Comparison of ENCODE assay signal across 8 cellular contexts in genomic region chr14:34322940-34323418, GRCh38.
DNase-seq lines count a peak whose midpoint lies in the region; ATAC-seq and TF ChIP-seq lines count a peak whose summit lies in the region.

No MANE protein-coding gene starts in this region.

- in situ Hi-C loops in Panc1 (cut with HindIII; ENCODE audit: low pct_unique_long_range_greater_than_20kb, low sequenced_read_pairs) = no loop called here

- no peaks in the 10 kb centered on the region for H3K9me3 Mint-ChIP-seq in activated T-cell treated with anti-CD3 and anti-CD28 coated beads, Interleukin-2, amount 50 U/mL, for 72 hours

- TF ChIP-seq POLR2A in upper lobe of left lung (IDR thresholded peaks at IDR 0.05) = no peak

- POLR2A ChIA-PET in Panc1 (lab: Charles Lee) = no interaction called here

- BruUV-seq in Panc1 (replicated peaks; lab: Mats Ljungman, UMichigan) = no TSS peak

- no peaks in the 10 kb centered on the region for H3K79me2 ChIP-seq in parathyroid adenoma

- TF ChIP-seq CTCF in C4-2B (conservative IDR thresholded peaks at IDR 0.05) (peak; percentile 91), Panc1 (IDR thresholded peaks at IDR 0.05) (peak; percentile 83), fibroblast of villous mesenchyme (IDR thresholded peaks at IDR 0.05; ENCODE audit: insufficient read depth, low read depth, low read length) (peak; percentile 76), parathyroid adenoma (IDR thresholded peaks at IDR 0.05) (peak; percentile 53), upper lobe of left lung (IDR thresholded peaks at IDR 0.05) (peak; percentile 51 to 65 (median 52))

- H3K27me3 Mint-ChIP-seq in activated T-cell treated with anti-CD3 and anti-CD28 coated beads, Interleukin-2, amount 50 U/mL, for 72 hours (ENCODE audit: low read depth) = no peaks in the 10 kb centered on the region

- H3K4me1 ChIP-seq in Panc1 (ENCODE audit: control insufficient read depth, insufficient read depth, low read length) (no peaks in the 10 kb centered on the region), parathyroid adenoma (no peaks in the 10 kb centered on the region), upper lobe of left lung (peaks cover 0 to 8% (median 6%) of the 10 kb centered on the region in 4 donors)

- CTCF ChIA-PET in Panc1 (lab: Charles Lee) = interaction anchor here (0.6 kb wide), 1 partner anchor 25 kb away, joined by 3 read pairs; no protein-coding TSS in a partner anchor

- H3K4me3 Mint-ChIP-seq in activated T-cell treated with anti-CD3 and anti-CD28 coated beads, Interleukin-2, amount 50 U/mL, for 72 hours = no peak overlapping the region

- H3K27ac ChIP-seq in C4-2B (no peak overlapping the region), Panc1 (ENCODE audit: low read length) (no peak overlapping the region), parathyroid adenoma (no peak overlapping the region), upper lobe of left lung (no peak overlapping the region)

- peaks cover 2% of the 10 kb centered on the region for H3K27me3 ChIP-seq in Panc1 (ENCODE audit: control insufficient read depth, insufficient read depth, low read length)
- no peaks in the 10 kb centered on the region for H3K27me3 ChIP-seq in parathyroid adenoma (ENCODE audit: control insufficient read depth, insufficient read depth, low read length)
- H3K27me3 ChIP-seq in upper lobe of left lung = no peaks in the 10 kb centered on the region

- TF ChIP-seq EP300 in upper lobe of left lung (IDR thresholded peaks at IDR 0.05) = no peak

- ATAC-seq in GM19438 (IDR thresholded peaks at IDR 0.05; ENCODE audit: low read depth, unreplicated experiment) (peak; percentile 78), Panc1 (peak; percentile 73; the same call in 1 of the 2 replicates), upper lobe of left lung (ENCODE audit: low FRiP score in 2 of 2) (peak in 1 of 2 donors; percentile 84)
- ATAC-seq in activated T-cell treated with anti-CD3 and anti-CD28 coated beads, Interleukin-2, amount 50 U/mL, for 72 hours (replicated peaks in 1 of 2) = peak; percentile 67 to 72

- H3K36me3 ChIP-seq in Panc1 (ENCODE audit: control insufficient read depth, insufficient read depth, low read length) (no peaks in the 10 kb centered on the region), parathyroid adenoma (ENCODE audit: control insufficient read depth, insufficient read depth, low read length) (no peaks in the 10 kb centered on the region), upper lobe of left lung (no peaks in the 10 kb centered on the region)

- H3K9me3 ChIP-seq in Panc1 (ENCODE audit: control insufficient read depth, insufficient read depth, low read depth, low read length) = no peaks in the 10 kb centered on the region
- no peaks in the 10 kb centered on the region for H3K9me3 ChIP-seq in parathyroid adenoma (ENCODE audit: control insufficient read depth, low read length)
- H3K9me3 ChIP-seq in upper lobe of left lung = no peaks in the 10 kb centered on the region

- H3K27ac Mint-ChIP-seq in activated T-cell treated with anti-CD3 and anti-CD28 coated beads, Interleukin-2, amount 50 U/mL, for 72 hours = no peak overlapping the region

- no peaks in the 10 kb centered on the region for H3K4me1 Mint-ChIP-seq in activated T-cell treated with anti-CD3 and anti-CD28 coated beads, Interleukin-2, amount 50 U/mL, for 72 hours (ENCODE audit: low read depth)

- H3K36me3 Mint-ChIP-seq in activated T-cell treated with anti-CD3 and anti-CD28 coated beads, Interleukin-2, amount 50 U/mL, for 72 hours (ENCODE audit: insufficient read depth in 2 of 2) = no peaks in the 10 kb centered on the region

- intact Hi-C loops in Panc1 (cut with micrococcal nuclease; ENCODE audit: unreplicated experiment) = loop anchor here (5.0 kb wide), 1 partner anchor 1746 kb away; no protein-coding TSS in a partner anchor

- H3K4me3 ChIP-seq in Jurkat, Clone E6-1 (ENCODE audit: low read length) = no peak overlapping the region
- H3K4me3 ChIP-seq in Panc1 (ENCODE audit: low read depth in 2 of 2, low read length in 2 of 2) (no peak overlapping the region), fibroblast of villous mesenchyme (ENCODE audit: low read depth, low read length) (no peak overlapping the region), parathyroid adenoma (ENCODE audit: low read depth, low read length) (no peak overlapping the region), upper lobe of left lung (no peak overlapping the region)

- DNase-seq in Jurkat, Clone E6-1 (ENCODE audit: low read depth, low spot score) = peak; percentile 46
- DNase-seq in Panc1 (ENCODE audit: low read depth, low spot score) (no peak), fibroblast of villous mesenchyme (ENCODE audit: low read depth) (peak; percentile 60), upper lobe of left lung (peak in 1 of 2 donors; percentile 65)
- DNase-seq in activated T-cell treated with anti-CD3 and anti-CD28 coated beads, Interleukin-2, amount 50 U/mL, for 72 hours = peak; percentile 63 to 77

- no peak overlapping the region for H2AFZ ChIP-seq in parathyroid adenoma

- H3K4me2 ChIP-seq in parathyroid adenoma (ENCODE audit: low read length) = no peak overlapping the region

- 34 to 38% methylated on average over 8 of the region's 8 CpGs for WGBS in upper lobe of left lung, 2 donors

- no peak overlapping the region for H3K9ac ChIP-seq in parathyroid adenoma
